ENCODE assay signal across 8 cellular contexts in the genomic region with DNA sequence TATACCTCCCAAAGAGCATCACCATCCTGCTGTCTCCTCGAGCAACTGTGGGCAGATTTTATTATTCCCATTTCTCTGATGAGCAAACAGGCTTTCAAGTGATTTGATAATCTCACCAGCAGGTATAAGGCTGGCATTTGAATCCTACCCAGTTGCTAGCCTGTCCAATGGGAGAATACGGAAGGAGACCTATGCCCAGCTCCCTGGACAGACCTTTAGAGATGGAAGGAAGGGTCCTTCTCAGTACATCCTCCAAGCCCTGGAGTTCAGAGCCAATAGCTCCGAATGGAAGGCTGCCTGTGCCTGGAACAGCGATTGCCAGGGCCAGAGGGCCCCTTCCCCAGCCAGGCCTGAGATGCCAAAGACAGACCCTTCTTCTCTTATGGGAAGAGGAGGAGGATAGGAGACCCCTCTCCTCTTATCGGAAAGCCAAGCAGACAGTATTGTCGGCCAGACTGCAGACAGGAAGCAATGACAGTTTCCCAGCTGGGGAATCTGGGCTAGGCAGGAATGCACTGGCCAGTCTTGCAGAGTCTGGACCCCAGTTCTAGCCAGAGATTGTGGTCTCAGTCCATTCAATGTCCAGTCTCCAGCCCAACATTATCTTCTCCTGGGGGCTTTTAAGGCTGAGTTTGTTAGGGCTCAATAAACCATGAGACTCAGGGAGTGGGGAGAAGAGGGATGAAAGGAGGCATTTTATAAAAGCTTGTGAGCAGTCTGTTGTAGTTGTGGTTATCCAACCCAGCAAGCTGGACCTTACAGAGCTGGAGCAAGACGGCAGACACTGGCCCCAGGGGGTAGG. TPM values are rescaled to one million over a fixed set of nuclear protein-coding genes. Genes with fewer than 3 reads are reported as not detected.
DNase-seq lines count a peak whose midpoint lies in the region; ATAC-seq and TF ChIP-seq lines count a peak whose summit lies in the region.

No MANE protein-coding gene starts in this region.

- no peaks in the 10 kb centered on the region for H3K27me3 ChIP-seq in CD4-positive, alpha-beta T cell (ENCODE audit: control insufficient read depth, insufficient read depth, low read length)
- H3K27me3 ChIP-seq in Peyer's patch (no peaks in the 10 kb centered on the region), neuronal stem cell (ENCODE audit: control insufficient read depth in 3 of 3, insufficient read depth in 3 of 3, low read depth in 1 of 3, low read length in 3 of 3) (peaks cover 4 to 28% (median 7%) of the 10 kb centered on the region in 3 experiments)

- peak overlapping the region; percentile 99 for H3K27ac Mint-ChIP-seq in CD4-positive, alpha-beta T cell

- WGBS in neuronal stem cell (ENCODE audit: extremely low coverage in 2 of 2, insufficient read length in 2 of 2, insufficient replicate concordance in 1 of 2), 2 donors, result no CpG with 5 or more reads among the region's 7 CpGs

- H2BK120ac ChIP-seq in neuronal stem cell (ENCODE audit: low read depth, low read length), result no peak overlapping the region

- POLR2A ChIA-PET in CD4-positive, alpha-beta T cell (lab: Charles Lee), result interaction anchor here (0.6 to 6.3 kb wide), 9 partner anchors 10 to 642 kb away, joined by 3 to 150 read pairs (median 14); a partner anchor contains a TSS

- no peaks in the 10 kb centered on the region for H3K27me3 Mint-ChIP-seq in CD4-positive, alpha-beta T cell

- H3K9ac ChIP-seq in neuronal stem cell (ENCODE audit: low read depth, low read length, poor library complexity), result no peak overlapping the region

- no peak overlapping the region for H3K14ac ChIP-seq in neuronal stem cell (ENCODE audit: low read length)

- H2BK5ac ChIP-seq in neuronal stem cell (ENCODE audit: low read length), result no peak overlapping the region

- no peak overlapping the region for H2AK5ac ChIP-seq in neuronal stem cell (ENCODE audit: low read depth, low read length)

- H3K18ac ChIP-seq in neuronal stem cell (ENCODE audit: low read length), result no peak overlapping the region

- intact Hi-C loops in CD4-positive, alpha-beta T cell (cut with DNase I, micrococcal nuclease), result loop anchor here in 1 of 2 experiments (5.0 kb wide), 1 partner anchor 643 kb away; a partner anchor contains a TSS

- H3K4me3 Mint-ChIP-seq in CD4-positive, alpha-beta T cell, result peak overlapping the region; percentile 99

- no peak for TF ChIP-seq POLR2A in Peyer's patch (IDR thresholded peaks at IDR 0.05)

- peaks cover 78% of the 10 kb centered on the region for H3K4me1 Mint-ChIP-seq in CD4-positive, alpha-beta T cell (ENCODE audit: low read depth)

- no peak for TF ChIP-seq CTCF in CD4-positive, alpha-beta T cell (IDR thresholded peaks at IDR 0.05)
- TF ChIP-seq CTCF in Peyer's patch (IDR thresholded peaks at IDR 0.05) (no peak), epithelial cell of esophagus (IDR thresholded peaks at IDR 0.05; ENCODE audit: insufficient read depth, low read depth, low read length, missing control alignments) (no peak)

- no peak overlapping the region for H3K23ac ChIP-seq in neuronal stem cell (ENCODE audit: low read depth, low read length, poor library complexity)

- no peaks in the 10 kb centered on the region for H3K9me3 Mint-ChIP-seq in CD4-positive, alpha-beta T cell

- no peaks in the 10 kb centered on the region for H3K36me3 ChIP-seq in Peyer's patch
- H3K36me3 ChIP-seq in neuronal stem cell (replicated peaks in 1 of 2; ENCODE audit: control insufficient read depth in 2 of 2, insufficient read depth in 2 of 2, low read length in 2 of 2), result no peaks in the 10 kb centered on the region

- no peak for ATAC-seq in CD4-positive, alpha-beta T cell (ENCODE audit: poor library complexity)

- no peak overlapping the region for H3K4ac ChIP-seq in neuronal stem cell (ENCODE audit: low read length)

- H2BK12ac ChIP-seq in neuronal stem cell (ENCODE audit: low read length), result no peak overlapping the region

- H3K4me1 ChIP-seq in Peyer's patch (peaks cover 0 to 49% (median 35%) of the 10 kb centered on the region in 4 donors), neuronal stem cell (ENCODE audit: control insufficient read depth in 2 of 2, insufficient read depth in 1 of 2, low read depth in 1 of 2, low read length in 2 of 2) (peaks cover 26 to 34% of the 10 kb centered on the region in 2 donors)

- H3K4me3 ChIP-seq in Peyer's patch, result peak overlapping the region in 3 of 4 donors; percentile 85 to 97 (median 96)
- peak overlapping the region; percentile 97 for H3K4me3 ChIP-seq in epithelial cell of esophagus (ENCODE audit: low read length)
- H3K4me3 ChIP-seq in neuronal stem cell (ENCODE audit: low read length in 2 of 2), result peak overlapping the region; percentile 24 to 27

- no peak overlapping the region for H2AFZ ChIP-seq in neuronal stem cell (ENCODE audit: low read length)

- no peak overlapping the region for H2BK15ac ChIP-seq in neuronal stem cell (ENCODE audit: low read length)

- H3K4me2 ChIP-seq in neuronal stem cell (ENCODE audit: insufficient read depth, low read length, poor library complexity, severe bottlenecking), result no peak overlapping the region

- peaks cover 6% of the 10 kb centered on the region for H3K79me1 ChIP-seq in neuronal stem cell (ENCODE audit: low read depth, low read length)

- no peak overlapping the region for H4K8ac ChIP-seq in neuronal stem cell (ENCODE audit: low read depth, low read length)

- no peak for DNase-seq in CD4-positive, alpha-beta T cell
- DNase-seq in Peyer's patch, result no peak
- no peak for DNase-seq in epithelial cell of esophagus (ENCODE audit: low read depth)
- DNase-seq in neuronal stem cell (ENCODE audit: low spot score), result no peak
- no peak for DNase-seq in stimulated activated CD4-positive, alpha-beta T cell treated with anti-CD3 and anti-CD28 coated beads, Interleukin-4, amount 100 ng/mL, for 24 hours
- DNase-seq in cerebellar nuclear complex (lab: John Stamatoyannopoulos, UW), result no peak
- DNase-seq in COR-L47 (lab: John Stamatoyannopoulos, UW), result no peak
- no peak for DNase-seq in NCI-H1694 treated with DMSO at 0.1 percent for 48 hours (lab: John Stamatoyannopoulos, UW)

- H3K36me3 Mint-ChIP-seq in CD4-positive, alpha-beta T cell (ENCODE audit: low read depth), result peaks cover 32% of the 10 kb centered on the region

- CTCF ChIA-PET in CD4-positive, alpha-beta T cell (lab: Charles Lee), result interaction anchor here (0.7 to 5.1 kb wide), 4 partner anchors 25 to 47 kb away, joined by 3 to 23 read pairs (median 8); no protein-coding TSS in a partner anchor

- H4K91ac ChIP-seq in neuronal stem cell (ENCODE audit: low read depth, low read length, poor library complexity), result no peak overlapping the region

- peak overlapping the region; percentile 74 for H3K27ac ChIP-seq in CD4-positive, alpha-beta T cell (ENCODE audit: low read depth, low read length)
- H3K27ac ChIP-seq in Peyer's patch (peak overlapping the region in 2 of 4 donors; percentile 86 to 90), neuronal stem cell (replicated peaks; ENCODE audit: low read length) (no peak overlapping the region)

- no peaks in the 10 kb centered on the region for H3K9me3 ChIP-seq in CD4-positive, alpha-beta T cell (ENCODE audit: control insufficient read depth, low read length)
- H3K9me3 ChIP-seq in Peyer's patch, result no peaks in the 10 kb centered on the region
- H3K9me3 ChIP-seq in neuronal stem cell (replicated peaks in 1 of 2; ENCODE audit: control insufficient read depth in 2 of 2, insufficient read depth in 1 of 2, low read depth in 1 of 2, low read length in 2 of 2), result peaks cover 0 to 1% of the 10 kb centered on the region in 2 donors

RNA-seq across cellular contexts. Expression of a gene that starts 2.0 kb away (rescaled TPM):
- total RNA-seq in CD4-positive, alpha-beta T cell, result 100 to 1,000 TPM; 106 to 112 TPM
- 10 to 100 TPM in 1 of 4 donors, 1 to 10 TPM in 3; 1.9 to 14.9 (median 3.8) TPM for total RNA-seq in Peyer's patch
- 3.4 TPM for polyA plus RNA-seq in neuronal stem cell (2013, experiment 1 of 2)
- polyA plus RNA-seq in neuronal stem cell (2013, experiment 2 of 2), result 3.3 TPM

RNA-seq across cellular contexts. Expression of a gene that starts 52.1 kb away (rescaled TPM):
- under 1 TPM; 0.61 to 0.71 TPM for total RNA-seq in CD4-positive, alpha-beta T cell
- total RNA-seq in Peyer's patch, result 1 to 10 TPM; 2.8 to 5.8 (median 4.1) TPM
- 11.9 TPM for polyA plus RNA-seq in neuronal stem cell (2013, experiment 1 of 2)
- polyA plus RNA-seq in neuronal stem cell (2013, experiment 2 of 2), result 11.5 TPM

Comparison
In these comparisons a context has a peak if more than half of its experiments do, and no peak if none do; other contexts are left out.
1. H3K4me3 ChIP-seq: peak in every context shown above with its lines; median percentile 97 in epithelial cell of esophagus; 96 in Peyer's patch; 26 in neuronal stem cell.
2. RNA of a gene that starts 2.0 kb away (total RNA-seq): 106 to 112 TPM in CD4-positive, alpha-beta T cell; 1.9 to 14.9 TPM in Peyer's patch; every median in the first group is over 4 times any median in the second.